In genomic region chr3:58236527-58237237, GRCh38 we compare ENCODE assay signal across 8 cellular contexts. TPM values are rescaled to one million over a fixed set of nuclear protein-coding genes. Genes with fewer than 3 reads are reported as not detected.
DNase-seq lines count a peak whose midpoint lies in the region; ATAC-seq and TF ChIP-seq lines count a peak whose summit lies in the region.

No MANE protein-coding gene starts in this region.

- H3K4me1 ChIP-seq in muscle layer of colon (ENCODE audit: insufficient read depth, low read length): peaks cover 28% of the 10 kb centered on the region

- H3K27ac ChIP-seq in dorsolateral prefrontal cortex (peak overlapping the region in 57 of 59 donors; percentile 80 to 97 (median 92)), muscle layer of colon (ENCODE audit: low read depth, low read length) (peak overlapping the region; percentile 95)

- ATAC-seq in GM19023 (IDR thresholded peaks at IDR 0.05; ENCODE audit: unreplicated experiment): no peak

- H3K27me3 ChIP-seq in dorsolateral prefrontal cortex (no peaks in the 10 kb centered on the region), muscle layer of colon (ENCODE audit: control insufficient read depth in 1 of 2, insufficient read depth in 2 of 2, low read length in 2 of 2) (no peaks in the 10 kb centered on the region)

- H3K36me3 ChIP-seq in muscle layer of colon (ENCODE audit: insufficient read depth, low read length): no peaks in the 10 kb centered on the region

- intact Hi-C loops in CD14-positive monocyte (cut with micrococcal nuclease): loop anchor here in 1 of 2 donors (5.0 kb wide), 1 partner anchor 36 kb away; no protein-coding TSS in a partner anchor
- intact Hi-C loops in dorsolateral prefrontal cortex (cut with DNase I): loop anchor here (1.0 to 2.0 kb wide), 5 partner anchors 60 to 228 kb away; partner anchors contain the start of gene FLNB (in 2 of the 2)

- H3K4me3 Mint-ChIP-seq in CD14-positive monocyte: peak overlapping the region; percentile 88 to 93

- H3K27me3 Mint-ChIP-seq in CD14-positive monocyte (ENCODE audit: low read depth in 3 of 3): peaks cover 2 to 12% (median 7%) of the 10 kb centered on the region in 3 donors

- H3K9ac ChIP-seq in muscle layer of colon (ENCODE audit: low read length): peak overlapping the region; percentile 90

- TF ChIP-seq CTCF in CD14-positive monocyte (IDR thresholded peaks at IDR 0.05) (no peak), dorsolateral prefrontal cortex (IDR thresholded peaks at IDR 0.05 in 54 of 56, conservative IDR thresholded peaks at IDR 0.05 in 2 of 56; ENCODE audit: low read depth in 1 of 56, partially characterized antibody in 56 of 56) (no peak)

- peak overlapping the region; percentile 52 to 99 (median 93) for H3K4me3 ChIP-seq in dorsolateral prefrontal cortex
- peak overlapping the region; percentile 70 to 91 for H3K4me3 ChIP-seq in muscle layer of colon (ENCODE audit: low read depth in 1 of 2, low read length in 2 of 2)

- H3K9me3 ChIP-seq in muscle layer of colon (ENCODE audit: low read length): no peaks in the 10 kb centered on the region

- H3K36me3 Mint-ChIP-seq in CD14-positive monocyte: peaks cover 0 to 6% of the 10 kb centered on the region in 2 donors

- H3K27ac Mint-ChIP-seq in CD14-positive monocyte: peak overlapping the region; percentile 51 to 91 (median 78)

- H3K4me1 Mint-ChIP-seq in CD14-positive monocyte: peaks cover 47% of the 10 kb centered on the region

- no peak for DNase-seq in CD14-positive monocyte (ENCODE audit: low spot score)
- peak; percentile 16 for DNase-seq in M059J (ENCODE audit: low read depth)
- DNase-seq in dorsolateral prefrontal cortex: peak in 3 of 10 donors; percentile 47 to 54 (median 50)
- no peak for DNase-seq in superior temporal gyrus (ENCODE audit: extremely low spot score)
- DNase-seq in stimulated activated CD4-positive, alpha-beta T cell treated with anti-CD3 and anti-CD28 coated beads, Interleukin-4, amount 100 ng/mL, for 24 hours: no peak
- DNase-seq in OCI-M2 (lab: John Stamatoyannopoulos, UW; ENCODE audit: unreplicated experiment): no peak

- H3K9me3 Mint-ChIP-seq in CD14-positive monocyte: no peaks in the 10 kb centered on the region

RNA-seq across cellular contexts. Expression of gene ABHD6, which starts 0.9 kb away (rescaled TPM):
- 10 to 100 TPM in 1 of 2 donors, 1 to 10 TPM in 1; 9.0 to 11.6 TPM for polyA plus RNA-seq in CD14-positive monocyte
- total RNA-seq in M059J (2014; rRNA removed; shearing (Covaris generic)): 11.6 and 11.9 TPM in 2 replicates
- 10 to 100 TPM; 32.0 to 78.5 (median 50.8) TPM for total RNA-seq in dorsolateral prefrontal cortex

RNA-seq across cellular contexts. Expression of gene DNASE1L3, which starts 25.9 kb away (rescaled TPM):
- polyA plus RNA-seq in CD14-positive monocyte: not detected
- total RNA-seq in M059J (2014; rRNA removed; shearing (Covaris generic)): not detected in 2 replicates
- 1 to 10 TPM in 7 of 120 experiments, under 1 TPM in 5, not detected in 108; 0.23 to 2.8 (median 1.1) TPM for total RNA-seq in dorsolateral prefrontal cortex
